1 cellular context compared by ENCODE assay signal in the genomic region with DNA sequence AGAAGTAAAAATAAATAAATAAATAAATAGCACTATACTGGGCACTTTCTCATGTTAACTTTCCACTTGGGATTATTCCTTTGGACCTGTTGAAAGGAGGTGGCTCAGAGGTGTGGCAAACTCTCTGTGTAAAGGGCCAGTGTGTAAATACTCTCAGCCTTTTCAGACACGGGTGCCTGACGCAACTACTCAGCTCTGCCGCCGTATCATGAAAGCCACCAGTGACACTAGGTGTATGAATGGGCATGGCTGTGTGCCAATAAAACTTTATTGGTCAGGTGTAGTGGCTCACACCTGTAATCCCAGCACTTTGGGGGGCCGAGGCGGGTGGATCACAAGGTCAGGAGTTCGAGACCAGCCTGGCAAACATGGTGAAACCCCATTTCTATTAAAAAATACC.
A peak's percentile ranks its signal among the peaks of the same experiment; 100 is the strongest.
TF ChIP-seq lines count a peak whose summit lies in the region.

No MANE protein-coding gene starts in this region.

TF ChIP-seq in GM12878, 131 proteins besides CTCF, POLR2A, EP300 and RAD21:
- TF ChIP-seq, protein P1, sequence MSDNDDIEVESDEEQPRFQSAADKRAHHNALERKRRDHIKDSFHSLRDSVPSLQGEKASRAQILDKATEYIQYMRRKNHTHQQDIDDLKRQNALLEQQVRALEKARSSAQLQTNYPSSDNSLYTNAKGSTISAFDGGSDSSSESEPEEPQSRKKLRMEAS (IDR thresholded peaks at IDR 0.05; ENCODE audit: low read depth, low read length) = no peak
- TF ChIP-seq, protein P2, sequence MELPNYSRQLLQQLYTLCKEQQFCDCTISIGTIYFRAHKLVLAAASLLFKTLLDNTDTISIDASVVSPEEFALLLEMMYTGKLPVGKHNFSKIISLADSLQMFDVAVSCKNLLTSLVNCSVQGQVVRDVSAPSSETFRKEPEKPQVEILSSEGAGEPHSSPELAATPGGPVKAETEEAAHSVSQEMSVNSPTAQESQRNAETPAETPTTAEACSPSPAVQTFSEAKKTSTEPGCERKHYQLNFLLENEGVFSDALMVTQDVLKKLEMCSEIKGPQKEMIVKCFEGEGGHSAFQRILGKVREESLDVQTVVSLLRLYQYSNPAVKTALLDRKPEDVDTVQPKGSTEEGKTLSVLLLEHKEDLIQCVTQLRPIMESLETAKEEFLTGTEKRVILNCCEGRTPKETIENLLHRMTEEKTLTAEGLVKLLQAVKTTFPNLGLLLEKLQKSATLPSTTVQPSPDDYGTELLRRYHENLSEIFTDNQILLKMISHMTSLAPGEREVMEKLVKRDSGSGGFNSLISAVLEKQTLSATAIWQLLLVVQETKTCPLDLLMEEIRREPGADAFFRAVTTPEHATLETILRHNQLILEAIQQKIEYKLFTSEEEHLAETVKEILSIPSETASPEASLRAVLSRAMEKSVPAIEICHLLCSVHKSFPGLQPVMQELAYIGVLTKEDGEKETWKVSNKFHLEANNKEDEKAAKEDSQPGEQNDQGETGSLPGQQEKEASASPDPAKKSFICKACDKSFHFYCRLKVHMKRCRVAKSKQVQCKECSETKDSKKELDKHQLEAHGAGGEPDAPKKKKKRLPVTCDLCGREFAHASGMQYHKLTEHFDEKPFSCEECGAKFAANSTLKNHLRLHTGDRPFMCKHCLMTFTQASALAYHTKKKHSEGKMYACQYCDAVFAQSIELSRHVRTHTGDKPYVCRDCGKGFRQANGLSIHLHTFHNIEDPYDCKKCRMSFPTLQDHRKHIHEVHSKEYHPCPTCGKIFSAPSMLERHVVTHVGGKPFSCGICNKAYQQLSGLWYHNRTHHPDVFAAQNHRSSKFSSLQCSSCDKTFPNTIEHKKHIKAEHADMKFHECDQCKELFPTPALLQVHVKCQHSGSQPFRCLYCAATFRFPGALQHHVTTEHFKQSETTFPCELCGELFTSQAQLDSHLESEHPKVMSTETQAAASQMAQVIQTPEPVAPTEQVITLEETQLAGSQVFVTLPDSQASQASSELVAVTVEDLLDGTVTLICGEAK (IDR thresholded peaks at IDR 0.05; ENCODE audit: borderline replicate concordance) = peak; percentile 83; the same call in 1 of the 2 replicates
- TF ChIP-seq BRCA1 (IDR thresholded peaks at IDR 0.05; ENCODE audit: low read depth, low read length) (no peak), BACH1 (IDR thresholded peaks at IDR 0.05; ENCODE audit: borderline replicate concordance) (no peak), LARP7 (IDR thresholded peaks at IDR 0.05) (no peak), KAT2A (conservative IDR thresholded peaks at IDR 0.05; ENCODE audit: control insufficient read depth, low read depth, low read length) (no peak)
- TF ChIP-seq, protein P3, sequence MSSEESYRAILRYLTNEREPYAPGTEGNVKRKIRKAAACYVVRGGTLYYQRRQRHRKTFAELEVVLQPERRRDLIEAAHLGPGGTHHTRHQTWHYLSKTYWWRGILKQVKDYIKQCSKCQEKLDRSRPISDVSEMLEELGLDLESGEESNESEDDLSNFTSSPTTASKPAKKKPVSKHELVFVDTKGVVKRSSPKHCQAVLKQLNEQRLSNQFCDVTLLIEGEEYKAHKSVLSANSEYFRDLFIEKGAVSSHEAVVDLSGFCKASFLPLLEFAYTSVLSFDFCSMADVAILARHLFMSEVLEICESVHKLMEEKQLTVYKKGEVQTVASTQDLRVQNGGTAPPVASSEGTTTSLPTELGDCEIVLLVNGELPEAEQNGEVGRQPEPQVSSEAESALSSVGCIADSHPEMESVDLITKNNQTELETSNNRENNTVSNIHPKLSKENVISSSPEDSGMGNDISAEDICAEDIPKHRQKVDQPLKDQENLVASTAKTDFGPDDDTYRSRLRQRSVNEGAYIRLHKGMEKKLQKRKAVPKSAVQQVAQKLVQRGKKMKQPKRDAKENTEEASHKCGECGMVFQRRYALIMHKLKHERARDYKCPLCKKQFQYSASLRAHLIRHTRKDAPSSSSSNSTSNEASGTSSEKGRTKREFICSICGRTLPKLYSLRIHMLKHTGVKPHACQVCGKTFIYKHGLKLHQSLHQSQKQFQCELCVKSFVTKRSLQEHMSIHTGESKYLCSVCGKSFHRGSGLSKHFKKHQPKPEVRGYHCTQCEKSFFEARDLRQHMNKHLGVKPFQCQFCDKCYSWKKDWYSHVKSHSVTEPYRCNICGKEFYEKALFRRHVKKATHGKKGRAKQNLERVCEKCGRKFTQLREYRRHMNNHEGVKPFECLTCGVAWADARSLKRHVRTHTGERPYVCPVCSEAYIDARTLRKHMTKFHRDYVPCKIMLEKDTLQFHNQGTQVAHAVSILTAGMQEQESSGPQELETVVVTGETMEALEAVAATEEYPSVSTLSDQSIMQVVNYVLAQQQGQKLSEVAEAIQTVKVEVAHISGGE (CRISPR knock-in tag; IDR thresholded peaks at IDR 0.05) = no peak
